Comparison of ENCODE assay signal across 11 cellular contexts in genomic region chr21:31195334-31196015, GRCh38.
A peak's percentile ranks its signal among the peaks of the same experiment; 100 is the strongest.
DNase-seq lines count a peak whose midpoint lies in the region; ATAC-seq lines count a peak whose summit lies in the region.
"Had no signal": no experiment of that assay in that cellular context is flagged by ENCODE, and none has a peak within 500 bp of the region (broad histone marks: within the 10 kb centered on the region; RNA-seq: fewer than 3 reads in every experiment).

No MANE protein-coding gene starts in this region.

- H3K27ac Mint-ChIP-seq in CD4-positive, CD25-positive, alpha-beta regulatory T cell, result peak overlapping the region; percentile 87 to 98 (median 90)
- H3K27ac Mint-ChIP-seq in activated CD8-positive, alpha-beta T cell treated with anti-CD3 and anti-CD28 coated beads, Interleukin-2, amount 10 ng/mL, durations not matched to agents 7 days and 5 days, result peak overlapping the region; percentile 45

- ATAC-seq in CD4-positive, CD25-positive, alpha-beta regulatory T cell (ENCODE audit: low read depth in 2 of 2), result peak; percentile 32 to 54
- peak; percentile 52 for ATAC-seq in GM18517 (IDR thresholded peaks at IDR 0.05; ENCODE audit: unreplicated experiment)
- peak; percentile 43 for ATAC-seq in HG03039 (IDR thresholded peaks at IDR 0.05; ENCODE audit: unreplicated experiment)
- no peak for ATAC-seq in activated CD8-positive, alpha-beta T cell treated with anti-CD3 and anti-CD28 coated beads, Interleukin-2, amount 10 ng/mL, durations not matched to agents 7 days and 5 days
- ATAC-seq: right cardiac atrium had no signal

- CTCF ChIA-PET in activated CD8-positive, alpha-beta T cell treated with anti-CD3 and anti-CD28 coated beads, Interleukin-2, amount 10 ng/mL, durations not matched to agents 7 days and 5 days (lab: Charles Lee), result interaction anchor here (0.6 to 3.2 kb wide), 13 partner anchors 9 to 385 kb away, joined by 3 to 42 read pairs (median 6); no protein-coding TSS in a partner anchor

- H3K9me3 Mint-ChIP-seq in CD4-positive, CD25-positive, alpha-beta regulatory T cell, result no peaks in the 10 kb centered on the region
- no peaks in the 10 kb centered on the region for H3K9me3 Mint-ChIP-seq in activated CD8-positive, alpha-beta T cell treated with anti-CD3 and anti-CD28 coated beads, Interleukin-2, amount 10 ng/mL, durations not matched to agents 7 days and 5 days (ENCODE audit: insufficient read depth)

- H3K4me3 ChIP-seq in CD4-positive, CD25-positive, alpha-beta regulatory T cell (ENCODE audit: low read depth, low read length), result peak overlapping the region; percentile 93
- no peak overlapping the region for H3K4me3 ChIP-seq in H7 (ENCODE audit: insufficient read depth, low read depth, low read length)

- POLR2A ChIA-PET in activated CD8-positive, alpha-beta T cell treated with anti-CD3 and anti-CD28 coated beads, Interleukin-2, amount 10 ng/mL, durations not matched to agents 7 days and 5 days (lab: Charles Lee), result interaction anchor here (1.4 to 1.6 kb wide), 2 partner anchors 13 to 63 kb away, joined by 5 to 12 read pairs; no protein-coding TSS in a partner anchor

- H3K27me3 Mint-ChIP-seq in CD4-positive, CD25-positive, alpha-beta regulatory T cell, result peaks cover 4% of the 10 kb centered on the region
- no peaks in the 10 kb centered on the region for H3K27me3 Mint-ChIP-seq in activated CD8-positive, alpha-beta T cell treated with anti-CD3 and anti-CD28 coated beads, Interleukin-2, amount 10 ng/mL, durations not matched to agents 7 days and 5 days (ENCODE audit: low read depth)

- H3K36me3 Mint-ChIP-seq in CD4-positive, CD25-positive, alpha-beta regulatory T cell, result no peaks in the 10 kb centered on the region
- H3K36me3 Mint-ChIP-seq in activated CD8-positive, alpha-beta T cell treated with anti-CD3 and anti-CD28 coated beads, Interleukin-2, amount 10 ng/mL, durations not matched to agents 7 days and 5 days (ENCODE audit: low read depth), result peaks cover 24% of the 10 kb centered on the region

- no peaks in the 10 kb centered on the region for H3K9me3 ChIP-seq in CD4-positive, CD25-positive, alpha-beta regulatory T cell (ENCODE audit: control insufficient read depth in 2 of 2, low read length in 2 of 2)

- peaks cover 49% of the 10 kb centered on the region for H3K4me1 ChIP-seq in CD4-positive, CD25-positive, alpha-beta regulatory T cell (ENCODE audit: control insufficient read depth, insufficient read depth, low read length, poor library complexity, severe bottlenecking)

- peaks cover 41 to 79% (median 62%) of the 10 kb centered on the region in 4 donors for H3K4me1 Mint-ChIP-seq in CD4-positive, CD25-positive, alpha-beta regulatory T cell
- H3K4me1 Mint-ChIP-seq in activated CD8-positive, alpha-beta T cell treated with anti-CD3 and anti-CD28 coated beads, Interleukin-2, amount 10 ng/mL, durations not matched to agents 7 days and 5 days (ENCODE audit: low read depth), result peaks cover 23% of the 10 kb centered on the region

- peak in 1 of 3 donors; percentile 63 for DNase-seq in CD4-positive, CD25-positive, alpha-beta regulatory T cell
- no peak for DNase-seq in activated CD8-positive, alpha-beta T cell treated with anti-CD3 and anti-CD28 coated beads, Interleukin-2, amount 10 ng/mL, durations not matched to agents 7 days and 5 days
- no peak for DNase-seq in NK-92 treated with Interleukin-12 subunit alpha and Interleukin-12 subunit beta, amount 100 ng/mL, for 24 hours (lab: John Stamatoyannopoulos, UW)
- DNase-seq in occipital lobe (lab: John Stamatoyannopoulos, UW), result no peak
- no peak for DNase-seq in H7
- DNase-seq in head of caudate nucleus, result no peak
- DNase-seq: NCI-H446, PC-3, right cardiac atrium had no signal

- intact Hi-C loops in head of caudate nucleus (cut with DNase I), result loop anchor here (5.0 kb wide), 1 partner anchor 387 kb away; no protein-coding TSS in a partner anchor

- H3K27ac ChIP-seq in CD4-positive, CD25-positive, alpha-beta regulatory T cell (ENCODE audit: insufficient read depth, low read length, poor library complexity, severe bottlenecking), result peak overlapping the region; percentile 78

- peak overlapping the region; percentile 85 to 93 (median 86) for H3K4me3 Mint-ChIP-seq in CD4-positive, CD25-positive, alpha-beta regulatory T cell
- peak overlapping the region; percentile 40 for H3K4me3 Mint-ChIP-seq in activated CD8-positive, alpha-beta T cell treated with anti-CD3 and anti-CD28 coated beads, Interleukin-2, amount 10 ng/mL, durations not matched to agents 7 days and 5 days

- no peaks in the 10 kb centered on the region for H3K27me3 ChIP-seq in CD4-positive, CD25-positive, alpha-beta regulatory T cell (ENCODE audit: control insufficient read depth, insufficient read depth, low read length)
- no peaks in the 10 kb centered on the region for H3K27me3 ChIP-seq in H7 (ENCODE audit: control insufficient read depth, insufficient read depth, low read length)

- no peaks in the 10 kb centered on the region for H3K36me3 ChIP-seq in CD4-positive, CD25-positive, alpha-beta regulatory T cell (ENCODE audit: control insufficient read depth, insufficient read depth, low read length)
- H3K36me3 ChIP-seq in H7 (replicated peaks; ENCODE audit: control insufficient read depth, insufficient read depth, low read length), result no peaks in the 10 kb centered on the region; the same call in 1 of the 2 replicates
